In the genomic region with DNA sequence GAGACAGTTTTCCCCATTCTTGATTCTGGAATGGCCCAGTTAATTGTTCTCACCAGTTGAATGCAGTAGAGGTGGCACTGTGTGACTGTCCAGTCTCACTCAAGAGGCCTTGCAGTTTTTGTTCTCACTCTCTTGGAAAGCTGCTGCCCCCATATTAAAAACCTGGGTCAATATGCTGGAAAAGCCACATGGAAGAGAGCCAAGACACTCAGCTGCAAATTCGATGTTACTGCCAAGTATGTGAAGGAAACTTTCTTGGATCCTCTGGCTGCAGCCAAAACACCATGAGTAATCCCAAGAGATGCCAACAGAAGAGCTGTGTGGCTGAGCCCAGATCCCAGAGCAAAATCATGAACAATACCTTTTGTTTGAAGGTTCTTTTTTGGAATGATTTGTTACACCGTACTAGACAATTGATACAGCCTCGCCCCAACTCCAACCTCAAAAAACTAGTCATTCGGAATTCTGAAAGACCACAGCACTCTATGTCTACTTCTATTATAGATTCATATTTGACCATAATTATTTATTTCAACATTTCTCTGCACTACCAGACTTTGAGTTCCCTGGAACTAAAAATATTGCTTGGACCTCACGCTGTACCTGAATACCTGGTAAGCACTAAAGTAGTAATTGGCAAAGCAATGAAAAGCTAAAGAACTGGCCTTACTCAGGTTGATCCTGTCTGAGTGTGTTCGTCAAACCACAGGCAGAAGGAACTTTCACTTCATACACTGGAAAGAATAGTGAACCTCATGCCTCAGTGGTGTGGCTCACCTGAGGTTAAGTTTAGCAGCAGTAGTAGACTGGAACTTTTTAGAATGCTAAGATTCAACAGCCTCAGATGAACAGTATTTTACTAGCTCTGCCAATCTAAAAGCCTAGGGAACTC, we compare ENCODE assay signal across 8 cellular contexts.
DNase-seq lines count a peak whose midpoint lies in the region; ATAC-seq, FAIRE-seq and TF ChIP-seq lines count a peak whose summit lies in the region.

No MANE protein-coding gene starts in this region.

- H3K4me1 Mint-ChIP-seq in activated CD8-positive, alpha-beta T cell treated with anti-CD3 and anti-CD28 coated beads for 36 hours (ENCODE audit: low read depth): peaks cover 21% of the 10 kb centered on the region
- peaks cover 13% of the 10 kb centered on the region for H3K4me1 Mint-ChIP-seq in stimulated activated effector memory CD8-positive, alpha-beta T cell treated with anti-CD3 and anti-CD28 coated beads, Interleukin-12 subunit alpha, Interleukin-12 subunit beta, amount 100 ng/mL, for 72 hours

- no peak for TF ChIP-seq POLR2A in H54 (IDR thresholded peaks at IDR 0.05; ENCODE audit: low read depth, low read length)

- peaks cover 1% of the 10 kb centered on the region for H3K36me3 Mint-ChIP-seq in activated CD8-positive, alpha-beta T cell treated with anti-CD3 and anti-CD28 coated beads for 36 hours (ENCODE audit: low read depth)
- peaks cover 6% of the 10 kb centered on the region for H3K36me3 Mint-ChIP-seq in stimulated activated effector memory CD8-positive, alpha-beta T cell treated with anti-CD3 and anti-CD28 coated beads, Interleukin-12 subunit alpha, Interleukin-12 subunit beta, amount 100 ng/mL, for 72 hours

- peaks cover 5% of the 10 kb centered on the region for H3K9me3 Mint-ChIP-seq in activated CD8-positive, alpha-beta T cell treated with anti-CD3 and anti-CD28 coated beads for 36 hours
- peaks cover 4% of the 10 kb centered on the region for H3K9me3 Mint-ChIP-seq in stimulated activated effector memory CD8-positive, alpha-beta T cell treated with anti-CD3 and anti-CD28 coated beads, Interleukin-12 subunit alpha, Interleukin-12 subunit beta, amount 100 ng/mL, for 72 hours

- no peaks in the 10 kb centered on the region for H3K27me3 Mint-ChIP-seq in activated CD8-positive, alpha-beta T cell treated with anti-CD3 and anti-CD28 coated beads for 36 hours

- H3K27ac Mint-ChIP-seq in activated CD8-positive, alpha-beta T cell treated with anti-CD3 and anti-CD28 coated beads for 36 hours: no peak overlapping the region
- H3K27ac Mint-ChIP-seq in stimulated activated effector memory CD8-positive, alpha-beta T cell treated with anti-CD3 and anti-CD28 coated beads, Interleukin-12 subunit alpha, Interleukin-12 subunit beta, amount 100 ng/mL, for 72 hours: no peak overlapping the region

- FAIRE-seq in H54 (lab: Jason Lieb, UNC): peak; percentile 92

- DNase-seq in H54 (ENCODE audit: insufficient read length, low spot score) (peak; percentile 11), left cardiac atrium (peak; percentile 41), germinal center (ENCODE audit: low spot score) (no peak), posterior cingulate gyrus (no peak)
- DNase-seq in activated CD8-positive, alpha-beta T cell treated with anti-CD3 and anti-CD28 coated beads for 36 hours: peak; percentile 21
- no peak for DNase-seq in stimulated activated effector memory CD8-positive, alpha-beta T cell treated with anti-CD3 and anti-CD28 coated beads, Interleukin-12 subunit alpha, Interleukin-12 subunit beta, amount 100 ng/mL, for 72 hours (ENCODE audit: low spot score in 2 of 2)

- ATAC-seq in activated CD8-positive, alpha-beta T cell treated with anti-CD3 and anti-CD28 coated beads for 36 hours: peak; percentile 49
- peak; percentile 86 to 88 for ATAC-seq in left cardiac atrium
- ATAC-seq in stimulated activated effector memory CD8-positive, alpha-beta T cell treated with anti-CD3 and anti-CD28 coated beads, Interleukin-12 subunit alpha, Interleukin-12 subunit beta, amount 100 ng/mL, for 72 hours: peak; percentile 80
- no peak for ATAC-seq in HG03457 (IDR thresholded peaks at IDR 0.05; ENCODE audit: unreplicated experiment)
- ATAC-seq in GM19035 (IDR thresholded peaks at IDR 0.05; ENCODE audit: unreplicated experiment): no peak

- no peak for TF ChIP-seq CTCF in activated CD8-positive, alpha-beta T cell treated with anti-CD3 and anti-CD28 coated beads for 36 hours (IDR thresholded peaks at IDR 0.05)

- POLR2A ChIA-PET in activated CD8-positive, alpha-beta T cell treated with anti-CD3 and anti-CD28 coated beads for 36 hours (lab: Charles Lee): no interaction called here

- H3K4me3 Mint-ChIP-seq in activated CD8-positive, alpha-beta T cell treated with anti-CD3 and anti-CD28 coated beads for 36 hours: no peak overlapping the region
- H3K4me3 Mint-ChIP-seq in stimulated activated effector memory CD8-positive, alpha-beta T cell treated with anti-CD3 and anti-CD28 coated beads, Interleukin-12 subunit alpha, Interleukin-12 subunit beta, amount 100 ng/mL, for 72 hours: no peak overlapping the region

- intact Hi-C loops in activated CD8-positive, alpha-beta T cell treated with anti-CD3 and anti-CD28 coated beads for 36 hours (cut with micrococcal nuclease): no loop called here
- intact Hi-C loops in left cardiac atrium (cut with DNase I): no loop called here
- intact Hi-C loops in posterior cingulate gyrus (cut with DNase I): no loop called here

- CTCF ChIA-PET in activated CD8-positive, alpha-beta T cell treated with anti-CD3 and anti-CD28 coated beads for 36 hours (lab: Charles Lee): interaction anchor here (0.5 to 1.3 kb wide), 4 partner anchors 10 to 198 kb away, joined by 3 to 4 read pairs (median 3); no protein-coding TSS in a partner anchor

Comparison
In these comparisons a context has a peak if more than half of its experiments do, and no peak if none do; other contexts are left out.
1. DNase-seq: peak in H54 (single experiment), activated CD8-positive, alpha-beta T cell treated with anti-CD3 and anti-CD28 coated beads for 36 hours (single experiment) and left cardiac atrium (single experiment); none in stimulated activated effector memory CD8-positive, alpha-beta T cell treated with anti-CD3 and anti-CD28 coated beads, Interleukin-12 subunit alpha, Interleukin-12 subunit beta, amount 100 ng/mL, for 72 hours (0 of 2), germinal center (single experiment) and posterior cingulate gyrus (0 of 10).
2. ATAC-seq: peak in activated CD8-positive, alpha-beta T cell treated with anti-CD3 and anti-CD28 coated beads for 36 hours (single experiment), left cardiac atrium (2 of 2) and stimulated activated effector memory CD8-positive, alpha-beta T cell treated with anti-CD3 and anti-CD28 coated beads, Interleukin-12 subunit alpha, Interleukin-12 subunit beta, amount 100 ng/mL, for 72 hours (single experiment); none in HG03457 (single experiment) and GM19035 (single experiment).